Comparison of ENCODE assay signal across 9 cellular contexts in genomic region chr1:42035205-42035829, GRCh38.
A peak's percentile ranks its signal among the peaks of the same experiment; 100 is the strongest.
DNase-seq lines count a peak whose midpoint lies in the region; ATAC-seq and TF ChIP-seq lines count a peak whose summit lies in the region.
"Had no signal": no experiment of that assay in that cellular context is flagged by ENCODE, and none has a peak within 500 bp of the region (broad histone marks: within the 10 kb centered on the region; RNA-seq: fewer than 3 reads in every experiment).

No MANE protein-coding gene starts in this region.

- peak overlapping the region; percentile 91 for H3K4me3 Mint-ChIP-seq in CD8-positive, alpha-beta T cell

- TF ChIP-seq EP300 in neural cell (conservative IDR thresholded peaks at IDR 0.05; ENCODE audit: poor library complexity, severe bottlenecking): no peak

- CTCF ChIA-PET in CD8-positive, alpha-beta T cell (lab: Charles Lee): interaction anchor here (1.2 to 2.9 kb wide), 5 partner anchors 12 to 220 kb away, joined by 3 to 20 read pairs (median 5); no protein-coding TSS in a partner anchor

- H3K9ac ChIP-seq in neural cell (ENCODE audit: low read length): peak overlapping the region; percentile 70

- peaks cover 33% of the 10 kb centered on the region for H3K4me1 ChIP-seq in CD8-positive, alpha-beta T cell (ENCODE audit: insufficient read depth, low read length)

- H3K27me3 ChIP-seq in CD8-positive, alpha-beta T cell (ENCODE audit: insufficient read depth, low read length): no peaks in the 10 kb centered on the region
- H3K27me3 ChIP-seq in neural cell (ENCODE audit: insufficient read depth, low read depth, low read length): peaks cover 12% of the 10 kb centered on the region

- no peaks in the 10 kb centered on the region for H3K36me3 ChIP-seq in CD8-positive, alpha-beta T cell (ENCODE audit: insufficient read depth, low read length)
- H3K36me3 ChIP-seq in neural cell (ENCODE audit: insufficient read depth, low read length): no peaks in the 10 kb centered on the region

- H2AFZ ChIP-seq in neural cell (ENCODE audit: low read depth, low read length): peak overlapping the region; percentile 29

- peak; percentile 26 for TF ChIP-seq CTCF in CD8-positive, alpha-beta T cell (IDR thresholded peaks at IDR 0.05)
- TF ChIP-seq CTCF in foreskin fibroblast (IDR thresholded peaks at IDR 0.05; ENCODE audit: low read depth, low read length) (peak; percentile 12), neural cell (IDR thresholded peaks at IDR 0.05; ENCODE audit: poor library complexity, severe bottlenecking) (peak; percentile 70)

- H3K27me3 Mint-ChIP-seq in CD8-positive, alpha-beta T cell (ENCODE audit: low read depth): no peaks in the 10 kb centered on the region

- H3K4me1 Mint-ChIP-seq in CD8-positive, alpha-beta T cell (ENCODE audit: low read depth): peaks cover 48% of the 10 kb centered on the region

- intact Hi-C loops in CD8-positive, alpha-beta T cell (cut with DNase I, micrococcal nuclease): loop anchor here (1.0 to 10.0 kb wide), 13 partner anchors 18 to 899 kb away; partner anchors contain the start of genes C1orf50 (in 1 of the 2), FOXO6 (in 1 of the 2), P3H1 (in 1 of the 2) and PPCS (in 1 of the 2)

- H3K9me2 ChIP-seq in neural cell (ENCODE audit: insufficient read depth, low read length): no peaks in the 10 kb centered on the region

- no peaks in the 10 kb centered on the region for H3K79me2 ChIP-seq in neural cell (replicated peaks; ENCODE audit: insufficient read depth, low read length)

- peak; percentile 70 for ATAC-seq in CD8-positive, alpha-beta T cell
- peak; percentile 38 for ATAC-seq in GM18870 (IDR thresholded peaks at IDR 0.05; ENCODE audit: unreplicated experiment)
- ATAC-seq in HG03060 (IDR thresholded peaks at IDR 0.05; ENCODE audit: low read depth, unreplicated experiment): peak; percentile 22

- no peaks in the 10 kb centered on the region for H3K9me3 ChIP-seq in CD8-positive, alpha-beta T cell (ENCODE audit: low read length)
- no peaks in the 10 kb centered on the region for H3K9me3 ChIP-seq in neural cell (ENCODE audit: low read length)

- DNase-seq in CD8-positive, alpha-beta T cell: peak in 2 of 7 experiments; percentile 11 to 63
- DNase-seq in NCI-H2196 (lab: John Stamatoyannopoulos, UW; ENCODE audit: unreplicated experiment) (peak; percentile 83), foreskin fibroblast (peak; percentile 15 to 77), ureter (ENCODE audit: low spot score) (peak; percentile 51)
- DNase-seq in activated CD8-positive, alpha-beta memory T cell treated with anti-CD3 and anti-CD28 coated beads, Interleukin-2, amount 50 U/mL, for 24 hours (ENCODE audit: extremely low read depth): peak; percentile 7

- peak overlapping the region; percentile 85 for H3K4me3 ChIP-seq in CD8-positive, alpha-beta T cell (ENCODE audit: low read depth, low read length)
- H3K4me3 ChIP-seq in foreskin fibroblast (ENCODE audit: low read depth in 1 of 2, low read length in 2 of 2) (peak overlapping the region; percentile 75 to 97), neural cell (ENCODE audit: low read length) (peak overlapping the region; percentile 92)

- TF ChIP-seq RAD21 in neural cell (conservative IDR thresholded peaks at IDR 0.05): peak; percentile 57

- POLR2A ChIA-PET in CD8-positive, alpha-beta T cell (lab: Charles Lee): interaction anchor here (0.7 to 2.6 kb wide), 5 partner anchors 11 to 144 kb away, joined by 3 to 8 read pairs (median 4); no protein-coding TSS in a partner anchor

- H3K27ac ChIP-seq in CD8-positive, alpha-beta T cell (ENCODE audit: low read depth, low read length): peak overlapping the region; percentile 36
- H3K27ac ChIP-seq in neural cell (ENCODE audit: low read length): no peak overlapping the region
- H3K27ac ChIP-seq: epithelial cell of prostate had no signal

- no peaks in the 10 kb centered on the region for H3F3A ChIP-seq in neural cell (ENCODE audit: insufficient read depth, low read length, poor library complexity, severe bottlenecking)

- peak overlapping the region; percentile 89 for H3K4me2 ChIP-seq in neural cell (ENCODE audit: low read length)

- H4K20me1 ChIP-seq in neural cell (ENCODE audit: insufficient read depth): no peaks in the 10 kb centered on the region

- H3K9me3 Mint-ChIP-seq in CD8-positive, alpha-beta T cell: no peaks in the 10 kb centered on the region

- H3K36me3 Mint-ChIP-seq in CD8-positive, alpha-beta T cell: peaks cover 2% of the 10 kb centered on the region

- H3K27ac Mint-ChIP-seq in CD8-positive, alpha-beta T cell: peak overlapping the region; percentile 69

TF ChIP-seq in neural cell, 6 proteins besides CTCF, POLR2A, EP300 and RAD21:
- TF ChIP-seq MXI1 (conservative IDR thresholded peaks at IDR 0.05; ENCODE audit: poor library complexity, severe bottlenecking) (peak; percentile 15), TAF1 (IDR thresholded peaks at IDR 0.05; ENCODE audit: low read depth) (no peak)

Comparison
In these comparisons a context has a peak if more than half of its experiments do, and no peak if none do; other contexts are left out.
1. CTCF ChIP-seq: peak in every context shown above with its lines; median percentile 70 in neural cell; 26 in CD8-positive, alpha-beta T cell; 12 in foreskin fibroblast.